In genomic region chr2:239039479-239039861, GRCh38 we compare ENCODE assay signal across 24 cellular contexts.
"Had no signal": no experiment of that assay in that cellular context is flagged by ENCODE, and none has a peak within 500 bp of the region (broad histone marks: within the 10 kb centered on the region; RNA-seq: fewer than 3 reads in every experiment).

No MANE protein-coding gene starts in this region.

- H3K4me3 ChIP-seq: body of pancreas, colonic mucosa, left ventricle myocardium inferior, right atrium auricular region, thoracic aorta, upper lobe of right lung had no signal

- H3K36me3 Mint-ChIP-seq: activated naive CD8-positive, alpha-beta T cell treated with anti-CD3 and anti-CD28 coated beads for 36 hours had no signal

- H3K9me3 ChIP-seq: body of pancreas, colonic mucosa, left ventricle myocardium inferior, neutrophil, right atrium auricular region, thoracic aorta, upper lobe of right lung had no signal

- DNase-seq: activated CD4-positive, alpha-beta T cell treated with anti-CD3 and anti-CD28 coated beads, Interleukin-2, amount 50 U/mL, for 1 hour; activated gamma-delta T cell treated with Interleukin-2 at 50 U/mL for 16 hours; activated naive CD8-positive, alpha-beta T cell treated with anti-CD3 and anti-CD28 coated beads for 36 hours; amniotic stem cell; body of pancreas; central memory CD4-positive, alpha-beta T cell; colonic mucosa; erythroblast; foreskin melanocyte; left ventricle myocardium inferior; SIG-M5; small intestine; stimulated activated CD4-positive, alpha-beta T cell treated with anti-CD3 and anti-CD28 coated beads, Interleukin-15, amount 100 ng/mL, for 24 hours; stimulated activated CD4-positive, alpha-beta T cell treated with anti-CD3 and anti-CD28 coated beads, Interleukin-2, amount 100 ng/mL, for 48 hours; stimulated activated naive CD8-positive, alpha-beta T cell treated with anti-CD3 and anti-CD28 coated beads, Interleukin-15, amount 100 ng/mL, for 72 hours; T-helper 1 cell; T1000 had no signal

- H3K36me3 ChIP-seq: colonic mucosa, left ventricle myocardium inferior, neutrophil, right atrium auricular region, thoracic aorta, upper lobe of right lung had no signal

- H3K4me1 Mint-ChIP-seq: activated naive CD8-positive, alpha-beta T cell treated with anti-CD3 and anti-CD28 coated beads for 36 hours; stimulated activated naive CD8-positive, alpha-beta T cell treated with anti-CD3 and anti-CD28 coated beads, Interleukin-15, amount 100 ng/mL, for 72 hours had no signal

- H3K4me3 Mint-ChIP-seq: activated naive CD8-positive, alpha-beta T cell treated with anti-CD3 and anti-CD28 coated beads for 36 hours; activated T-helper 1 cell treated with anti-CD3 and anti-CD28 coated beads, Interleukin-12 subunit alpha, Interleukin-12 subunit beta, Interleukin-2, Interleukin-4 antibody, amounts not matched to agents 30 ng/mL and 10 ng/mL and 1 ng/mL, durations not matched to agents 14 hours and 24 hours and 36 hours; stimulated activated naive CD8-positive, alpha-beta T cell treated with anti-CD3 and anti-CD28 coated beads, Interleukin-15, amount 100 ng/mL, for 72 hours had no signal

- H3K27me3 ChIP-seq: body of pancreas, colonic mucosa, neutrophil, right atrium auricular region, upper lobe of right lung had no signal

- H3K4me1 ChIP-seq: body of pancreas, colonic mucosa, upper lobe of right lung had no signal

- H3K27ac ChIP-seq: body of pancreas, colonic mucosa, left ventricle myocardium inferior, neutrophil, right atrium auricular region, thoracic aorta, upper lobe of right lung had no signal

- H3K27ac Mint-ChIP-seq: activated naive CD8-positive, alpha-beta T cell treated with anti-CD3 and anti-CD28 coated beads for 36 hours; activated T-helper 1 cell treated with anti-CD3 and anti-CD28 coated beads, Interleukin-12 subunit alpha, Interleukin-12 subunit beta, Interleukin-2, Interleukin-4 antibody, amounts not matched to agents 30 ng/mL and 10 ng/mL and 1 ng/mL, durations not matched to agents 14 hours and 24 hours and 36 hours; progenitor cell of endocrine pancreas had no signal

- H3K9me3 Mint-ChIP-seq: activated naive CD8-positive, alpha-beta T cell treated with anti-CD3 and anti-CD28 coated beads for 36 hours; activated T-helper 1 cell treated with anti-CD3 and anti-CD28 coated beads, Interleukin-12 subunit alpha, Interleukin-12 subunit beta, Interleukin-2, Interleukin-4 antibody, amounts not matched to agents 30 ng/mL and 10 ng/mL and 1 ng/mL, durations not matched to agents 14 hours and 24 hours and 36 hours; stimulated activated naive CD8-positive, alpha-beta T cell treated with anti-CD3 and anti-CD28 coated beads, Interleukin-15, amount 100 ng/mL, for 72 hours had no signal

- ATAC-seq: body of pancreas; SK-N-SH treated with all-trans-retinoic acid at 6 μM for 48 hours; stimulated activated naive CD8-positive, alpha-beta T cell treated with anti-CD3 and anti-CD28 coated beads, Interleukin-15, amount 100 ng/mL, for 72 hours; upper lobe of right lung had no signal
